In genomic region chr7:134891262-134892001, GRCh38 we compare ENCODE assay signal across 8 cellular contexts.
A peak's percentile ranks its signal among the peaks of the same experiment; 100 is the strongest.
DNase-seq lines count a peak whose midpoint lies in the region; ATAC-seq, FAIRE-seq and TF ChIP-seq lines count a peak whose summit lies in the region.

No MANE protein-coding gene starts in this region.

- peaks cover 30% of the 10 kb centered on the region for H3K36me3 ChIP-seq in astrocyte (ENCODE audit: insufficient read depth, low read length)
- H3K36me3 ChIP-seq in OCI-LY7 (ENCODE audit: insufficient read depth, low read length), result no peaks in the 10 kb centered on the region

- H3K9me3 ChIP-seq in astrocyte (ENCODE audit: insufficient read depth, low read depth, low read length) (no peaks in the 10 kb centered on the region), OCI-LY7 (ENCODE audit: low read length) (no peaks in the 10 kb centered on the region)

- H3K9ac ChIP-seq in astrocyte (ENCODE audit: low read length), result peak overlapping the region; percentile 73

- in situ Hi-C loops in Caki2 (cut with HindIII; ENCODE audit: low pct_unique_long_range_greater_than_20kb, low sequenced_read_pairs), result no loop called here

- H3K9me2 ChIP-seq in OCI-LY7 (ENCODE audit: insufficient read depth, low read length), result no peaks in the 10 kb centered on the region

- H3K79me2 ChIP-seq in astrocyte (ENCODE audit: insufficient read depth, low read length) (peaks cover 96% of the 10 kb centered on the region), OCI-LY7 (ENCODE audit: insufficient read depth, low read depth, low read length) (no peaks in the 10 kb centered on the region)

- peak overlapping the region; percentile 43 for H3K4me3 ChIP-seq in astrocyte (ENCODE audit: insufficient read depth, low read depth, low read length)
- no peak overlapping the region for H3K4me3 ChIP-seq in OCI-LY7 (ENCODE audit: low read depth, low read length, poor library complexity, severe bottlenecking)

- H3K4me1 Mint-ChIP-seq in astrocyte (ENCODE audit: low read depth, unreplicated experiment), result peaks cover 78% of the 10 kb centered on the region
- peaks cover 13% of the 10 kb centered on the region for H3K4me1 Mint-ChIP-seq in activated T-cell treated with anti-CD3 and anti-CD28 coated beads, Interleukin-2, amount 50 U/mL, for 4 hours (ENCODE audit: low read depth)

- H3K27ac ChIP-seq in astrocyte (ENCODE audit: low read depth, low read length) (peak overlapping the region; percentile 81), OCI-LY7 (ENCODE audit: low read depth, low read length, poor library complexity, severe bottlenecking) (no peak overlapping the region)

- peaks cover 53% of the 10 kb centered on the region for H3K4me1 ChIP-seq in astrocyte (ENCODE audit: insufficient read depth, low read length)
- H3K4me1 ChIP-seq in OCI-LY7 (ENCODE audit: insufficient read depth, low read length, poor library complexity, severe bottlenecking), result no peaks in the 10 kb centered on the region

- peaks cover 19% of the 10 kb centered on the region for H3K36me3 Mint-ChIP-seq in astrocyte (ENCODE audit: low read depth, unreplicated experiment)
- no peaks in the 10 kb centered on the region for H3K36me3 Mint-ChIP-seq in activated T-cell treated with anti-CD3 and anti-CD28 coated beads, Interleukin-2, amount 50 U/mL, for 4 hours (ENCODE audit: insufficient read depth)

- H3K4me2 ChIP-seq in astrocyte (ENCODE audit: low read length) (peak overlapping the region; percentile 82), OCI-LY7 (ENCODE audit: low read length) (no peak overlapping the region; the same call in 1 of the 2 replicates)

- peak overlapping the region; percentile 88 for H3K27ac Mint-ChIP-seq in astrocyte (ENCODE audit: unreplicated experiment)

- POLR2A ChIA-PET in OCI-LY7 (lab: Charles Lee), result no interaction called here

- H4K20me1 ChIP-seq in astrocyte (ENCODE audit: insufficient read depth, low read length), result peaks cover 93% of the 10 kb centered on the region
- H4K20me1 ChIP-seq in OCI-LY7 (ENCODE audit: insufficient read depth, low read length), result no peaks in the 10 kb centered on the region

- peak overlapping the region; percentile 55 for H3K4me3 Mint-ChIP-seq in astrocyte (ENCODE audit: unreplicated experiment)
- H3K4me3 Mint-ChIP-seq in activated T-cell treated with anti-CD3 and anti-CD28 coated beads, Interleukin-2, amount 50 U/mL, for 4 hours, result no peak overlapping the region

- no peak overlapping the region for H2AFZ ChIP-seq in astrocyte (ENCODE audit: low read depth, low read length)
- no peak overlapping the region for H2AFZ ChIP-seq in OCI-LY7 (ENCODE audit: low read length)

- CTCF ChIA-PET in OCI-LY7 (lab: Charles Lee; ENCODE audit: unreplicated experiment), result no interaction called here

- no peaks in the 10 kb centered on the region for H3K27me3 ChIP-seq in astrocyte (ENCODE audit: insufficient read depth, low read length)

- TF ChIP-seq CTCF in astrocyte (IDR thresholded peaks at IDR 0.05; ENCODE audit: insufficient read depth, low read depth, low read length), result no peak
- no peak for TF ChIP-seq CTCF in OCI-LY7 (conservative IDR thresholded peaks at IDR 0.05; ENCODE audit: low read length)

- intact Hi-C loops in left ventricle myocardium superior (cut with micrococcal nuclease) (loop anchor here (10.0 kb wide), 1 partner anchor 53 kb away; no protein-coding TSS in a partner anchor), posterior cingulate gyrus (cut with DNase I) (loop anchor here (5.0 kb wide), 2 partner anchors 51 to 199 kb away; no protein-coding TSS in a partner anchor), OCI-LY7 (cut with micrococcal nuclease; ENCODE audit: unreplicated experiment) (no loop called here)

- DNase-seq in Caki2 (ENCODE audit: low read depth), result peak; percentile 79
- DNase-seq in NCI-H2081 treated with DMSO at 0.1 percent for 48 hours (lab: John Stamatoyannopoulos, UW), result peak; percentile 65
- DNase-seq in astrocyte (ENCODE audit: low read depth), result peak; percentile 96
- peak; percentile 87 for DNase-seq in left ventricle myocardium superior
- DNase-seq in posterior cingulate gyrus, result peak; percentile 55 to 96 (median 72)
- DNase-seq in OCI-LY7 (ENCODE audit: low spot score), result no peak
- no peak for DNase-seq in activated T-cell treated with anti-CD3 and anti-CD28 coated beads, Interleukin-2, amount 50 U/mL, for 4 hours

- no TSS peak for BruUV-seq in OCI-LY7 (replicated peaks; lab: Mats Ljungman, UMichigan)

- ATAC-seq in left ventricle myocardium superior (peak; percentile 85), GM19035 (IDR thresholded peaks at IDR 0.05; ENCODE audit: unreplicated experiment) (no peak)
- no peak for ATAC-seq in activated T-cell treated with anti-CD3 and anti-CD28 coated beads, Interleukin-2, amount 50 U/mL, for 4 hours

- no peaks in the 10 kb centered on the region for H3K9me3 Mint-ChIP-seq in astrocyte (ENCODE audit: unreplicated experiment)
- H3K9me3 Mint-ChIP-seq in activated T-cell treated with anti-CD3 and anti-CD28 coated beads, Interleukin-2, amount 50 U/mL, for 4 hours, result peaks cover 11% of the 10 kb centered on the region

- no peak for FAIRE-seq in astrocyte (lab: Jason Lieb, UNC)

- H3K27me3 Mint-ChIP-seq in astrocyte (ENCODE audit: low read depth, unreplicated experiment), result no peaks in the 10 kb centered on the region
- H3K27me3 Mint-ChIP-seq in activated T-cell treated with anti-CD3 and anti-CD28 coated beads, Interleukin-2, amount 50 U/mL, for 4 hours (ENCODE audit: low read depth), result peaks cover 9% of the 10 kb centered on the region

Comparison
In these comparisons a context has a peak if more than half of its experiments do, and no peak if none do; other contexts are left out.
1. DNase-seq: peak in Caki2 (single experiment), NCI-H2081 treated with DMSO at 0.1 percent for 48 hours (single experiment), astrocyte (single experiment), left ventricle myocardium superior (single experiment) and posterior cingulate gyrus (10 of 10); none in OCI-LY7 (single experiment) and activated T-cell treated with anti-CD3 and anti-CD28 coated beads, Interleukin-2, amount 50 U/mL, for 4 hours (single experiment).